8 cellular contexts compared by ENCODE assay signal in the genomic region with DNA sequence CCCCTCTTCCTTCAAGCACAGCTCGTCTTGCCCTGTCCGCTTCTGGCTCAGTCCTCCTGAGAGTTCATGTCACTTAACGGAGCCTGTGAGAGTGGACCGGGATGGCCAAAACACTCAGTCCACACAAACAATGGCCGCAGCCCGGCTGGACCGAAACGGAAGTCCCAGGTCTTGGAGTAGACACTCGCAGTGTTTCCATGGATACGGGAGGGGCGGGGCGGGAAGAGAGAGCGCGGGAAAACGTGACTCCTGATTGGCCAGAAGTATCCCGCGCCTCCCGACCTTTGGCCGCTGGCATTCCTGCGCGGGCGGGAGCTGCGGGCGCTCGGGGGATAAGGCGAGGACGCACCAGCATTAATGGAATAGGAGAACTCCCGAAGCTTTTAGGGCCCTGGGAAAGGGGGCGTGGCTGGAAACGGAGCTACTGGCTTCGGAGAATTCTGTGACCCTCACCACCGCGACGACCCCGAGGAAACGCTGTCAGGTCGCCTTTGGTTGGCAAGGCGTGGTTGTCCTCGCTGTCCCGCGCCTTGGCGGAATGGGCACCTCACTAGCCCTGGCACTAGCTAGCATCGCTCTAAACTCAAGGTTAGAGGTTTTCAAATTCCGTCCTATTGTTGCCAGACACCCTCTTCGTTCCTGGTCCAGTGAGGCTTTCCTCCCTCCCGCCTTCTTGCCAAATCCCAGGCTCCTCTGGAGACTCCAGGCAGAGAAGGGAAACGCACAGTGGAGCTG. TPM values are rescaled to one million over a fixed set of nuclear protein-coding genes. Genes with fewer than 3 reads are reported as not detected.
DNase-seq lines count a peak whose midpoint lies in the region; ATAC-seq and TF ChIP-seq lines count a peak whose summit lies in the region.

A gene with protein sequence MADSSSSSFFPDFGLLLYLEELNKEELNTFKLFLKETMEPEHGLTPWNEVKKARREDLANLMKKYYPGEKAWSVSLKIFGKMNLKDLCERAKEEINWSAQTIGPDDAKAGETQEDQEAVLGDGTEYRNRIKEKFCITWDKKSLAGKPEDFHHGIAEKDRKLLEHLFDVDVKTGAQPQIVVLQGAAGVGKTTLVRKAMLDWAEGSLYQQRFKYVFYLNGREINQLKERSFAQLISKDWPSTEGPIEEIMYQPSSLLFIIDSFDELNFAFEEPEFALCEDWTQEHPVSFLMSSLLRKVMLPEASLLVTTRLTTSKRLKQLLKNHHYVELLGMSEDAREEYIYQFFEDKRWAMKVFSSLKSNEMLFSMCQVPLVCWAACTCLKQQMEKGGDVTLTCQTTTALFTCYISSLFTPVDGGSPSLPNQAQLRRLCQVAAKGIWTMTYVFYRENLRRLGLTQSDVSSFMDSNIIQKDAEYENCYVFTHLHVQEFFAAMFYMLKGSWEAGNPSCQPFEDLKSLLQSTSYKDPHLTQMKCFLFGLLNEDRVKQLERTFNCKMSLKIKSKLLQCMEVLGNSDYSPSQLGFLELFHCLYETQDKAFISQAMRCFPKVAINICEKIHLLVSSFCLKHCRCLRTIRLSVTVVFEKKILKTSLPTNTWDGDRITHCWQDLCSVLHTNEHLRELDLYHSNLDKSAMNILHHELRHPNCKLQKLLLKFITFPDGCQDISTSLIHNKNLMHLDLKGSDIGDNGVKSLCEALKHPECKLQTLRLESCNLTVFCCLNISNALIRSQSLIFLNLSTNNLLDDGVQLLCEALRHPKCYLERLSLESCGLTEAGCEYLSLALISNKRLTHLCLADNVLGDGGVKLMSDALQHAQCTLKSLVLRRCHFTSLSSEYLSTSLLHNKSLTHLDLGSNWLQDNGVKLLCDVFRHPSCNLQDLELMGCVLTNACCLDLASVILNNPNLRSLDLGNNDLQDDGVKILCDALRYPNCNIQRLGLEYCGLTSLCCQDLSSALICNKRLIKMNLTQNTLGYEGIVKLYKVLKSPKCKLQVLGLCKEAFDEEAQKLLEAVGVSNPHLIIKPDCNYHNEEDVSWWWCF (plus strand): TSS at position 297 of the 735 bp plus-strand sequence. CDS start 18,108 bp downstream, outside the sequence.
Gene ZNF214 (minus strand): TSS at position 164 of the 735 bp plus-strand sequence. CDS start 17,511 bp downstream, outside the sequence.

- no peak for TF ChIP-seq CTCF in breast epithelium (IDR thresholded peaks at IDR 0.05)

- TF ChIP-seq POLR2A in breast epithelium (IDR thresholded peaks at IDR 0.05): no peak

- no peaks in the 10 kb centered on the region for H3K4me1 ChIP-seq in breast epithelium
- H3K4me1 ChIP-seq in iPS DF 6.9 (ENCODE audit: control insufficient read depth, insufficient read depth, low read length): no peaks in the 10 kb centered on the region

- intact Hi-C loops in breast epithelium (cut with DNase I; ENCODE audit: low total_unique reads): no loop called here

- WGBS in iPS DF 6.9 (ENCODE audit: insufficient coverage, insufficient read length): no CpG with 5 or more reads among the region's 47 CpGs

- H3K36me3 ChIP-seq in breast epithelium (no peaks in the 10 kb centered on the region), iPS DF 6.9 (ENCODE audit: control insufficient read depth, insufficient read depth, low read length) (no peaks in the 10 kb centered on the region)

- DNase-seq in EL (peak; percentile 96), NCI-H748 (lab: John Stamatoyannopoulos, UW; ENCODE audit: unreplicated experiment) (peak; percentile 94), breast epithelium (ENCODE audit: low spot score in 2 of 2) (peak; percentile 92), iPS DF 6.9 (ENCODE audit: low read depth, low spot score) (peak; percentile 70), renal cortical epithelial cell (ENCODE audit: low read depth) (peak; percentile 87)

- peak within 1 kb of the TSS; percentile 60 to 71 (median 68) for H3K4me3 ChIP-seq in breast epithelium
- H3K4me3 ChIP-seq in iPS DF 6.9 (ENCODE audit: low read length): peak within 1 kb of the TSS; percentile 67

- H3K27me3 ChIP-seq in breast epithelium (no peaks in the 10 kb centered on the region), iPS DF 6.9 (ENCODE audit: control insufficient read depth, insufficient read depth, low read length) (no peaks in the 10 kb centered on the region)

- H3K9me3 ChIP-seq in breast epithelium: no peaks in the 10 kb centered on the region
- H3K9me3 ChIP-seq in iPS DF 6.9 (ENCODE audit: control insufficient read depth, insufficient read depth, low read length): no peaks in the 10 kb centered on the region

- peak; percentile 64 for ATAC-seq in HG02852 (IDR thresholded peaks at IDR 0.05; ENCODE audit: unreplicated experiment)
- ATAC-seq in HG03457 (IDR thresholded peaks at IDR 0.05; ENCODE audit: unreplicated experiment): no peak
- ATAC-seq in GM19328 (IDR thresholded peaks at IDR 0.05; ENCODE audit: unreplicated experiment): no peak

- H3K27ac ChIP-seq in breast epithelium (peak within 1 kb of the TSS; percentile 74 to 80), iPS DF 6.9 (ENCODE audit: low read length) (no peak within 1 kb of the TSS)

RNA-seq across cellular contexts. Expression of the first gene that starts in this region (rescaled TPM):
- total RNA-seq in breast epithelium: under 1 TPM; under 0.01 to 0.29 (median 0.16) TPM
- total RNA-seq in renal cortical epithelial cell: 0.10 TPM in 1 of 2 replicates, not detected in the other

RNA-seq across cellular contexts. Expression of gene ZNF214, which starts in this region (rescaled TPM):
- total RNA-seq in breast epithelium (1 to 10 TPM; 3.0 to 6.9 (median 4.9) TPM), renal cortical epithelial cell (3.8 and 8.4 TPM in 2 replicates)
